Comparison of ENCODE assay signal across 29 cellular contexts in genomic region chr13:101451641-101452040, GRCh38. TPM values are rescaled to one million over a fixed set of nuclear protein-coding genes. Genes with fewer than 3 reads are reported as not detected.
DNase-seq lines count a peak whose midpoint lies in the region; ATAC-seq and TF ChIP-seq lines count a peak whose summit lies in the region.
"Had no signal": no experiment of that assay in that cellular context is flagged by ENCODE, and none has a peak within 500 bp of the region (broad histone marks: within the 10 kb centered on the region; RNA-seq: fewer than 3 reads in every experiment).

No MANE protein-coding gene starts in this region.

- POLR2A ChIA-PET in PC-9 (lab: Charles Lee; ENCODE audit: unreplicated experiment) = no interaction called here

- in situ Hi-C loops in mammary epithelial cell (cut with MboI; ENCODE audit: low sequenced_read_pairs in 2 of 2) = no loop called here

- H3K27ac ChIP-seq in PC-9 (peak overlapping the region; percentile 98), mammary epithelial cell (ENCODE audit: insufficient read depth, low read depth, low read length) (peak overlapping the region; percentile 99)
- H3K27ac ChIP-seq: BLaER1, pancreas, right atrium auricular region, testis, uterus, VCaP had no signal

- H3K9me2 ChIP-seq in PC-9 (ENCODE audit: insufficient read depth) = no peaks in the 10 kb centered on the region

- peak overlapping the region; percentile 53 for H3K27ac Mint-ChIP-seq in Calu3 (ENCODE audit: unreplicated experiment)
- H3K27ac Mint-ChIP-seq: activated naive CD8-positive, alpha-beta T cell treated with anti-CD3 and anti-CD28 coated beads for 36 hours; H9; nephron had no signal

- H3K9me3 Mint-ChIP-seq in Calu3 (ENCODE audit: low read depth, unreplicated experiment) = no peaks in the 10 kb centered on the region
- H3K9me3 Mint-ChIP-seq: activated naive CD8-positive, alpha-beta T cell treated with anti-CD3 and anti-CD28 coated beads for 36 hours; H9; nephron had no signal

- no peak for DNase-seq in Calu3
- DNase-seq in PC-9 = no peak
- DNase-seq in mammary epithelial cell = no peak
- peak; percentile 71 for DNase-seq in renal cortical epithelial cell (ENCODE audit: low read depth)
- DNase-seq in epidermal melanocyte (ENCODE audit: insufficient read length, low spot score) = no peak
- no peak for DNase-seq in NCI-H1436 (lab: John Stamatoyannopoulos, UW)
- no peak for DNase-seq in DMS114 treated with DMSO at 0.1 percent for 48 hours (lab: John Stamatoyannopoulos, UW; ENCODE audit: unreplicated experiment)
- DNase-seq: activated CD4-positive, alpha-beta T cell treated with anti-CD3 and anti-CD28 coated beads for 48 hours; activated naive CD8-positive, alpha-beta T cell treated with anti-CD3 and anti-CD28 coated beads for 36 hours; DMS53; H9; hippocampal formation; mucosa of descending colon; NCI-H1436 treated with DMSO at 0.1 percent for 48 hours; NCI-H226; pancreas; SHP77 treated with DMSO at 0.1 percent for 48 hours; stimulated activated CD4-positive, alpha-beta T cell treated with anti-CD3 and anti-CD28 coated beads, Interleukin-1b, Interleukin-23, amount 100 ng/mL, for 48 hours; stimulated activated naive CD8-positive, alpha-beta T cell treated with anti-CD3 and anti-CD28 coated beads, Interleukin-15, Interleukin-2, amounts not matched to agents 100 U/mL and 50 U/mL, for 24 hours; T1000; testis; uterus had no signal

- BruUV-seq in Calu3 (replicated peaks; lab: Mats Ljungman, UMichigan) (no TSS peak), PC-9 (replicated peaks; lab: Mats Ljungman, UMichigan) (no TSS peak), mammary epithelial cell (replicated peaks; lab: Mats Ljungman, UMichigan) (no TSS peak)

- no peak overlapping the region for H3K9ac ChIP-seq in mammary epithelial cell (ENCODE audit: insufficient read depth, low read length)
- H3K9ac ChIP-seq: BLaER1 had no signal

- peaks cover 30% of the 10 kb centered on the region for H3K79me2 ChIP-seq in PC-9 (ENCODE audit: low read depth)
- H3K79me2 ChIP-seq in mammary epithelial cell (ENCODE audit: insufficient read depth, low read length) = no peaks in the 10 kb centered on the region

- H4K20me1 ChIP-seq in PC-9 (ENCODE audit: insufficient read depth) = no peaks in the 10 kb centered on the region
- no peaks in the 10 kb centered on the region for H4K20me1 ChIP-seq in mammary epithelial cell (ENCODE audit: insufficient read depth, low read length)
- H4K20me1 ChIP-seq: BLaER1 had no signal

- H3K4me1 ChIP-seq in PC-9 (replicated peaks; ENCODE audit: insufficient read depth) (peaks cover 68% of the 10 kb centered on the region), mammary epithelial cell (ENCODE audit: insufficient read depth, low read length) (peaks cover 70% of the 10 kb centered on the region)
- H3K4me1 ChIP-seq: BLaER1, pancreas, right atrium auricular region, testis, uterus had no signal

- H3K36me3 Mint-ChIP-seq in Calu3 (ENCODE audit: insufficient read depth, unreplicated experiment) = no peaks in the 10 kb centered on the region
- H3K36me3 Mint-ChIP-seq: activated naive CD8-positive, alpha-beta T cell treated with anti-CD3 and anti-CD28 coated beads for 36 hours had no signal

- H3K4me3 ChIP-seq in PC-9 = peak overlapping the region; percentile 86; the same call in 1 of the 2 replicates
- no peak overlapping the region for H3K4me3 ChIP-seq in mammary epithelial cell (replicated peaks in 1 of 3; ENCODE audit: insufficient read depth in 1 of 3, low read depth in 2 of 3, low read length in 3 of 3)
- H3K4me3 ChIP-seq: BLaER1, lung, mucosa of descending colon, pancreas, testis, uterus had no signal

- dilution Hi-C loops in mammary epithelial cell (cut with HindIII; ENCODE audit: low sequenced_read_pairs) = no loop called here

- H3K4me2 ChIP-seq in PC-9 (peak overlapping the region; percentile 86), mammary epithelial cell (ENCODE audit: insufficient read depth, low read depth, low read length) (no peak overlapping the region)
- H3K4me2 ChIP-seq: BLaER1 had no signal

- intact Hi-C loops in Calu3 (cut with micrococcal nuclease; ENCODE audit: unreplicated experiment) (loop anchor here (5.0 kb wide), 1 partner anchor 34 kb away; the partner anchor contains the start of gene NALCN), PC-9 (cut with micrococcal nuclease; ENCODE audit: unreplicated experiment) (loop anchor here (1.0 to 5.0 kb wide), 3 partner anchors 191 to 307 kb away; no protein-coding TSS in a partner anchor), mammary epithelial cell (cut with micrococcal nuclease) (loop anchor here (2.0 to 10.0 kb wide), 4 partner anchors 21 to 193 kb away; no protein-coding TSS in a partner anchor)

- H3K9me3 ChIP-seq in PC-9 (ENCODE audit: insufficient read depth, low read depth) (peaks cover 3% of the 10 kb centered on the region; the same call in 1 of the 2 replicates), mammary epithelial cell (replicated peaks; ENCODE audit: insufficient read depth, low read length) (no peaks in the 10 kb centered on the region)
- H3K9me3 ChIP-seq: BLaER1, mucosa of descending colon, pancreas, right atrium auricular region, testis, uterus had no signal

- no peaks in the 10 kb centered on the region for H3K36me3 ChIP-seq in PC-9 (ENCODE audit: low read depth)
- no peaks in the 10 kb centered on the region for H3K36me3 ChIP-seq in mammary epithelial cell (ENCODE audit: insufficient read depth, low read length)
- H3K36me3 ChIP-seq: BLaER1, pancreas, right atrium auricular region, uterus had no signal

- no peak for ATAC-seq in GM21723 (IDR thresholded peaks at IDR 0.05; ENCODE audit: unreplicated experiment)
- ATAC-seq: mucosa of descending colon; pancreas; stimulated activated naive CD8-positive, alpha-beta T cell treated with anti-CD3 and anti-CD28 coated beads, Interleukin-15, Interleukin-2, amounts not matched to agents 100 U/mL and 50 U/mL, for 24 hours had no signal

- TF ChIP-seq CTCF in Calu3 (IDR thresholded peaks at IDR 0.05; ENCODE audit: unreplicated experiment) (no peak), PC-9 (conservative IDR thresholded peaks at IDR 0.05) (no peak), mammary epithelial cell (conservative IDR thresholded peaks at IDR 0.05 in 1 of 2, IDR thresholded peaks at IDR 0.05 in 1 of 2; ENCODE audit: extremely low read depth in 1 of 2, insufficient read depth in 1 of 2, low read depth in 1 of 2, low read length in 2 of 2) (no peak)

- CTCF ChIA-PET in Calu3 (lab: Charles Lee) = no interaction called here
- CTCF ChIA-PET in PC-9 (lab: Charles Lee) = no interaction called here
- CTCF ChIA-PET in mammary epithelial cell (lab: Charles Lee; ENCODE audit: low non-redundant PET) = no interaction called here

- peaks cover 15% of the 10 kb centered on the region for H3K4me1 Mint-ChIP-seq in Calu3 (ENCODE audit: low read depth, unreplicated experiment)

- peaks cover 78% of the 10 kb centered on the region for H3F3A ChIP-seq in PC-9 (ENCODE audit: insufficient read depth, low read depth)

- H3K27me3 Mint-ChIP-seq in Calu3 (ENCODE audit: unreplicated experiment) = no peaks in the 10 kb centered on the region

- H3K27me3 ChIP-seq in PC-9 (ENCODE audit: insufficient read depth, low read depth) (no peaks in the 10 kb centered on the region), mammary epithelial cell (ENCODE audit: insufficient read depth, low read length) (no peaks in the 10 kb centered on the region)
- H3K27me3 ChIP-seq: BLaER1, pancreas, right atrium auricular region, testis, uterus had no signal

- H3K4me3 Mint-ChIP-seq in Calu3 (ENCODE audit: low read depth, unreplicated experiment) = no peak overlapping the region
- H3K4me3 Mint-ChIP-seq: activated naive CD8-positive, alpha-beta T cell treated with anti-CD3 and anti-CD28 coated beads for 36 hours; H9; nephron had no signal

- H2AFZ ChIP-seq in PC-9 (0 out of 2 replicates have a peak overlapping the region, but pooled peaks have one; percentile 64), mammary epithelial cell (ENCODE audit: low read depth, low read length) (no peak overlapping the region)

RNA-seq across cellular contexts. Expression of gene ITGBL1, which starts 0.8 kb away (rescaled TPM):
- total RNA-seq in Calu3 (2022) = not detected in 2 replicates
- total RNA-seq in PC-9 (2021) = 52.5 and 62.8 TPM in 2 replicates
- total RNA-seq in mammary epithelial cell = 10 to 100 TPM in 1 of 2 donors, 1 to 10 TPM in 1; 5.5 to 16.7 TPM
- 0.23 TPM for polyA plus RNA-seq in mammary epithelial cell
- 5.1 TPM for polyA minus RNA-seq in mammary epithelial cell
- 1.4 and 3.1 TPM in 2 replicates for total RNA-seq in renal cortical epithelial cell
- total RNA-seq: activated CD8-positive, alpha-beta memory T cell treated with anti-CD3 and anti-CD28 coated beads for 36 hours; activated naive CD8-positive, alpha-beta T cell treated with anti-CD3 and anti-CD28 coated beads for 36 hours; H9 had no signal

RNA-seq across cellular contexts. Expression of gene NALCN, which starts 35.3 kb away (rescaled TPM):
- 2.0 and 2.8 TPM in 2 replicates for total RNA-seq in Calu3 (2022)
- total RNA-seq in PC-9 (2021) = 7.7 and 8.8 TPM in 2 replicates
- total RNA-seq in mammary epithelial cell = 1 to 10 TPM; 2.4 to 4.5 TPM
- polyA plus RNA-seq in mammary epithelial cell = 0.91 TPM
- not detected for polyA minus RNA-seq in mammary epithelial cell
- total RNA-seq in renal cortical epithelial cell = 7.2 and 10.2 TPM in 2 replicates
- total RNA-seq: activated CD8-positive, alpha-beta memory T cell treated with anti-CD3 and anti-CD28 coated beads for 36 hours; activated naive CD8-positive, alpha-beta T cell treated with anti-CD3 and anti-CD28 coated beads for 36 hours had no signal
